In the genomic region with DNA sequence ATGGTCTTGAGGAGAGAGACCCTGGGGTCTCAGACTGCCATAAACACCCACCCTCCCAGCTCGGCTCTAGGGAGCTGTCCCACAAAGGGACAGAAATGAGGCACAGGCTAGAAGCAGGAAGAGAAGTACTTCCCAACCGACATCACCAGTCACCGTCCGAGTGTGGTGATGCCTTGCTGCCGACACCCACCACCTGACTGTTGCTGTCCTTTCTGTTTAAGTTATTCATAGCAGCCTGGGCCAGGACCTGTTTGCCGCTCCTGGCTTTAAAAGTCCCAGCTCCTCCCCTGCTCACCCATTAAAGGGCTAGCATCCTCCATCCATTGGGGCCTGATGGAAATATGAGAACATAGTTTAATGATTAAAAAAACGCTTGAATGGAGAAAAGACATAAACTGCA, we compare ENCODE assay signal across 11 cellular contexts. TPM values are rescaled to one million over a fixed set of nuclear protein-coding genes. Genes with fewer than 3 reads are reported as not detected.
A peak's percentile ranks its signal among the peaks of the same experiment; 100 is the strongest.
DNase-seq lines count a peak whose midpoint lies in the region; ATAC-seq and TF ChIP-seq lines count a peak whose summit lies in the region.
"Had no signal": no experiment of that assay in that cellular context is flagged by ENCODE, and none has a peak within 500 bp of the region (broad histone marks: within the 10 kb centered on the region; RNA-seq: fewer than 3 reads in every experiment).

No MANE protein-coding gene starts in this region.

- peaks cover 0 to 24% (median 15%) of the 10 kb centered on the region in 3 donors for H3K36me3 Mint-ChIP-seq in naive thymus-derived CD8-positive, alpha-beta T cell
- H3K36me3 Mint-ChIP-seq in CD14-positive monocyte, result no peaks in the 10 kb centered on the region

- TF ChIP-seq CTCF in GM10266 (IDR thresholded peaks at IDR 0.05; ENCODE audit: control insufficient read depth, insufficient read depth, low read depth, missing control alignments) (no peak), CD14-positive monocyte (IDR thresholded peaks at IDR 0.05) (no peak)

- H3K9me3 Mint-ChIP-seq in naive thymus-derived CD8-positive, alpha-beta T cell, result peaks cover 0 to 20% (median 3%) of the 10 kb centered on the region in 9 donors
- peaks cover 0 to 1% (median 0%) of the 10 kb centered on the region in 7 donors for H3K9me3 Mint-ChIP-seq in CD14-positive monocyte

- peaks cover 55 to 91% (median 89%) of the 10 kb centered on the region in 4 donors for H3K4me1 Mint-ChIP-seq in naive thymus-derived CD8-positive, alpha-beta T cell
- H3K4me1 Mint-ChIP-seq in CD14-positive monocyte, result peaks cover 20% of the 10 kb centered on the region

- H3K27ac Mint-ChIP-seq in naive thymus-derived CD8-positive, alpha-beta T cell, result peak overlapping the region; percentile 91 to 99 (median 95)
- peak overlapping the region in 1 of 7 donors; percentile 72 for H3K27ac Mint-ChIP-seq in CD14-positive monocyte

- POLR2A ChIA-PET in naive thymus-derived CD8-positive, alpha-beta T cell (lab: Charles Lee), result interaction anchor here (0.5 to 21.9 kb wide), 11 partner anchors 8 to 517 kb away, joined by 3 to 707 read pairs (median 11); partner anchors contain the start of genes B2M, EIF3J, PATL2 and SPG11

- H3K27me3 Mint-ChIP-seq in naive thymus-derived CD8-positive, alpha-beta T cell, result no peaks in the 10 kb centered on the region
- peaks cover 0 to 3% (median 2%) of the 10 kb centered on the region in 3 donors for H3K27me3 Mint-ChIP-seq in CD14-positive monocyte (ENCODE audit: low read depth in 3 of 3)

- peak overlapping the region; percentile 61 to 88 (median 82) for H3K4me3 Mint-ChIP-seq in naive thymus-derived CD8-positive, alpha-beta T cell
- H3K4me3 Mint-ChIP-seq in CD14-positive monocyte, result no peak overlapping the region

- DNase-seq in GM10266 (ENCODE audit: extremely low spot score) (peak; percentile 24), mucosa of gallbladder (ENCODE audit: low spot score) (no peak), NCI-H2227 (lab: John Stamatoyannopoulos, UW; ENCODE audit: unreplicated experiment) (no peak), CD14-positive monocyte (ENCODE audit: low spot score) (no peak)
- DNase-seq in activated T-cell treated with anti-CD3 and anti-CD28 coated beads, Interleukin-2, amount 50 U/mL, for 48 hours, result peak; percentile 54 to 67
- DNase-seq in naive thymus-derived CD8-positive, alpha-beta T cell, result no peak
- DNase-seq: DMS 273 treated with DMSO at 0.1 percent for 48 hours, kidney, pancreas had no signal

- ATAC-seq in GM21381 (IDR thresholded peaks at IDR 0.05; ENCODE audit: unreplicated experiment) (peak; percentile 40), HG02885 (IDR thresholded peaks at IDR 0.05; ENCODE audit: poor library complexity, unreplicated experiment) (no peak)
- peak in 1 of 2 donors; percentile 23 for ATAC-seq in naive thymus-derived CD8-positive, alpha-beta T cell
- ATAC-seq: pancreas had no signal

- intact Hi-C loops in CD14-positive monocyte (cut with micrococcal nuclease), result no loop called here

RNA-seq across cellular contexts. Expression of gene SPG11, which starts 13.2 kb away (rescaled TPM):
- 100 to 1,000 TPM; 133 to 138 TPM for total RNA-seq in naive thymus-derived CD8-positive, alpha-beta T cell
- 10 to 100 TPM; 24.3 to 30.9 (median 29.8) TPM for polyA plus RNA-seq in naive thymus-derived CD8-positive, alpha-beta T cell
- 96.3 TPM for total RNA-seq in mucosa of gallbladder
- 10 to 100 TPM; 26.4 to 50.4 TPM for polyA plus RNA-seq in CD14-positive monocyte

RNA-seq across cellular contexts. Expression of gene PATL2, which starts 34.4 kb away (rescaled TPM):
- total RNA-seq in naive thymus-derived CD8-positive, alpha-beta T cell, result 10 to 100 TPM; 69.4 to 69.9 TPM
- 10 to 100 TPM in 2 of 3 donors, 1 to 10 TPM in 1; 7.2 to 21.8 (median 12.4) TPM for polyA plus RNA-seq in naive thymus-derived CD8-positive, alpha-beta T cell
- 2.2 TPM for total RNA-seq in mucosa of gallbladder
- 1 to 10 TPM; 1.8 to 1.9 TPM for polyA plus RNA-seq in CD14-positive monocyte

RNA-seq across cellular contexts. Expression of gene B2M, which starts 34.6 kb away (rescaled TPM):
- 1,000 to 10,000 TPM; 6,403 to 7,046 TPM for total RNA-seq in naive thymus-derived CD8-positive, alpha-beta T cell
- over 10,000 TPM; 25,152 to 39,550 (median 31,716) TPM for polyA plus RNA-seq in naive thymus-derived CD8-positive, alpha-beta T cell
- 2,061 TPM for total RNA-seq in mucosa of gallbladder
- polyA plus RNA-seq in CD14-positive monocyte, result over 10,000 TPM; 28,259 to 28,278 TPM

RNA-seq across cellular contexts. Expression of gene TRIM69, which starts 59.7 kb away (rescaled TPM):
- total RNA-seq in naive thymus-derived CD8-positive, alpha-beta T cell, result 10 to 100 TPM; 28.9 to 34.9 TPM
- 10 to 100 TPM; 29.4 to 33.0 (median 31.6) TPM for polyA plus RNA-seq in naive thymus-derived CD8-positive, alpha-beta T cell
- 29.8 TPM for total RNA-seq in mucosa of gallbladder
- 10 to 100 TPM; 15.8 to 18.2 TPM for polyA plus RNA-seq in CD14-positive monocyte

Comparison
In these comparisons a context has a peak if more than half of its experiments do, and no peak if none do; other contexts are left out.
1. DNase-seq: peak in GM10266 (single experiment) and activated T-cell treated with anti-CD3 and anti-CD28 coated beads, Interleukin-2, amount 50 U/mL, for 48 hours (2 of 2); none in naive thymus-derived CD8-positive, alpha-beta T cell (0 of 10), mucosa of gallbladder (single experiment), NCI-H2227 (single experiment) and CD14-positive monocyte (single experiment).
2. H3K4me3 Mint-ChIP-seq: peak in naive thymus-derived CD8-positive, alpha-beta T cell (10 of 10); none in CD14-positive monocyte (0 of 2).
3. RNA of gene PATL2, which starts 34.4 kb away (total RNA-seq): 69.4 to 69.9 TPM in naive thymus-derived CD8-positive, alpha-beta T cell; 2.2 TPM in mucosa of gallbladder (single experiment); every median in the first group is over 10 times any median in the second.